Comparison of ENCODE assay signal across 9 cellular contexts in the genomic region with DNA sequence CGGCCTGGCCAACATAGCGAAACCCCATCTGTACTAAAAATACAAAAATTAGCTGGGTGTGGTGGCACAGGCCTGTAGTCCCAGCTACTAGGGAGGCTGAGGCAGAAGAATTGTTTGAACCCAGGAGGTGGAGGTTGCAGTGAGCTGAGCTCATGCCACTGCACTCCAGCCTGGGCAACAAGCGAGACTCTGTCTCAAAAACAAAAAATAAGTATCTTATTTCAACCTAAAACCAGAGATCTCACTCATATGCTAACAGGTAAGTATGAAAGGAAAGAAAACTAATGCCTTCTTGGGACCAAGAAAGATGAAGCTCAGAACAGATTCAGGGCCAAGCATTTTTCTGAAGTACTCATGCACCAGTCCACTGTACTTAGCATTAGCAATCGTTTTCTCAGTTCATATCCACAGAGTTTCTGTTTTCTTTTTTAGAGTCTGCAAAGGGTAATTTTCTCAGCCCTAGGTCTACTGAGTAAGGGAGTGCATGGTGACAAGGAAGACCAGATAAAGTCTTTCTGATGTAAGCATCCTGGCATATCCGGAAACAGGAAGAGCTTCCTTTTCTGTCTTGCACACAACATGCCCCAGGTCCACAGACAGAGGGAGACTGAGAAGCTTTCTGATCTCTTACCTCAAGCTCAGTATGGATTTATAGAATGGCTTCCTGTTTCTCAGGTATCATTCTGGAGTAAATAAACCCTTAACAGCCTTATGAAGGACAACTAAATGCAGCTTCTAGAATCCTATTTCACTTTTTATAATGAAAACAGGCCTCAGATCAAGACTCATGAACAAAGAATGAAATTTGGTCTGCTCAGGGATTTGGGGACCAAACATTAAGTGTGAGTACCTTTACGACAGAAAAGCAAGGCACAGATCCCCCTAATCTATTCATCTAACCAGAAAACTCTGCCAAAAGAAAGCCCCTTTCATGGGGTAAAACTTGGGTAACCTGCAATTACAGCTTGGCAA. TPM values are rescaled to one million over a fixed set of nuclear protein-coding genes. Genes with fewer than 3 reads are reported as not detected.
DNase-seq lines count a peak whose midpoint lies in the region; ATAC-seq and TF ChIP-seq lines count a peak whose summit lies in the region.
"Had no signal": no experiment of that assay in that cellular context is flagged by ENCODE, and none has a peak within 500 bp of the region (broad histone marks: within the 10 kb centered on the region; RNA-seq: fewer than 3 reads in every experiment).

No MANE protein-coding gene starts in this region.

- no peaks in the 10 kb centered on the region for H3K9me3 ChIP-seq in upper lobe of right lung
- H3K9me3 ChIP-seq in breast epithelium, result no peaks in the 10 kb centered on the region

- peak; percentile 64 for ATAC-seq in effector memory CD8-positive, alpha-beta T cell (replicated peaks)
- ATAC-seq in upper lobe of right lung, result no peak

- peak; percentile 48 for DNase-seq in stimulated activated CD4-positive, alpha-beta T cell treated with anti-CD3 and anti-CD28 coated beads, Interleukin-1b, Interleukin-23, amount 100 ng/mL, for 48 hours
- no peak for DNase-seq in stimulated activated CD4-positive, alpha-beta T cell treated with anti-CD3 and anti-CD28 coated beads, Interleukin-12 subunit alpha, Interleukin-12 subunit beta, amount 100 ng/mL, for 4 hours
- peak; percentile 72 for DNase-seq in SK-MEL-5 (ENCODE audit: low read depth, low spot score)
- peak in 1 of 3 experiments; percentile 25 for DNase-seq in effector memory CD8-positive, alpha-beta T cell
- DNase-seq in upper lobe of right lung, result no peak
- DNase-seq in mesenteric fat pad (ENCODE audit: low spot score), result no peak
- no peak for DNase-seq in CD14-positive monocyte (ENCODE audit: low spot score)
- DNase-seq in breast epithelium (ENCODE audit: low spot score in 2 of 2), result no peak

- H3K4me3 Mint-ChIP-seq in effector memory CD8-positive, alpha-beta T cell, result peak overlapping the region; percentile 38 to 69
- no peak overlapping the region for H3K4me3 Mint-ChIP-seq in CD14-positive monocyte
- H3K4me3 Mint-ChIP-seq: nephron had no signal

- TF ChIP-seq CTCF in upper lobe of right lung (IDR thresholded peaks at IDR 0.05), result peak; percentile 7
- no peak for TF ChIP-seq CTCF in CD14-positive monocyte (IDR thresholded peaks at IDR 0.05)
- TF ChIP-seq CTCF in breast epithelium (IDR thresholded peaks at IDR 0.05), result no peak

- H3K9me3 Mint-ChIP-seq in effector memory CD8-positive, alpha-beta T cell, result no peaks in the 10 kb centered on the region
- no peaks in the 10 kb centered on the region for H3K9me3 Mint-ChIP-seq in CD14-positive monocyte
- H3K9me3 Mint-ChIP-seq: nephron had no signal

- H3K27me3 ChIP-seq in upper lobe of right lung (no peaks in the 10 kb centered on the region), breast epithelium (no peaks in the 10 kb centered on the region)

- peak overlapping the region; percentile 90 to 98 for H3K27ac Mint-ChIP-seq in effector memory CD8-positive, alpha-beta T cell
- H3K27ac Mint-ChIP-seq in CD14-positive monocyte, result peak overlapping the region in 1 of 7 donors; percentile 50
- H3K27ac Mint-ChIP-seq: nephron had no signal

- peaks cover 21 to 25% of the 10 kb centered on the region in 2 donors for H3K4me1 Mint-ChIP-seq in effector memory CD8-positive, alpha-beta T cell (ENCODE audit: low read depth in 2 of 2)
- H3K4me1 Mint-ChIP-seq in CD14-positive monocyte, result peaks cover 10% of the 10 kb centered on the region
- H3K4me1 Mint-ChIP-seq: nephron had no signal

- H3K36me3 ChIP-seq in upper lobe of right lung (no peaks in the 10 kb centered on the region), breast epithelium (no peaks in the 10 kb centered on the region)

- H3K4me3 ChIP-seq in upper lobe of right lung, result no peak overlapping the region
- no peak overlapping the region for H3K4me3 ChIP-seq in breast epithelium

- peaks cover 6% of the 10 kb centered on the region for H3K36me3 Mint-ChIP-seq in effector memory CD8-positive, alpha-beta T cell (ENCODE audit: insufficient read depth)
- H3K36me3 Mint-ChIP-seq in CD14-positive monocyte, result no peaks in the 10 kb centered on the region

- intact Hi-C loops in upper lobe of right lung (cut with DNase I), result loop anchor here (10.0 kb wide), 1 partner anchor 55 kb away; no protein-coding TSS in a partner anchor
- intact Hi-C loops in CD14-positive monocyte (cut with micrococcal nuclease), result loop anchor here (5.0 to 10.0 kb wide), 3 partner anchors 55 to 88 kb away; partner anchors contain the start of gene UBALD2 (in 1 of the 2)
- intact Hi-C loops in breast epithelium (cut with DNase I; ENCODE audit: low total_unique reads), result no loop called here

- in situ Hi-C loops in SK-MEL-5 (cut with HindIII; ENCODE audit: low pct_unique_long_range_greater_than_20kb, low sequenced_read_pairs), result loop anchor here (25.0 kb wide), 1 partner anchor 142 kb away; the partner anchor contains the start of gene EVPL

- H3K4me1 ChIP-seq in upper lobe of right lung (no peaks in the 10 kb centered on the region), breast epithelium (no peaks in the 10 kb centered on the region)

- H3K27me3 Mint-ChIP-seq in effector memory CD8-positive, alpha-beta T cell, result no peaks in the 10 kb centered on the region
- peaks cover 0 to 6% (median 1%) of the 10 kb centered on the region in 3 donors for H3K27me3 Mint-ChIP-seq in CD14-positive monocyte (ENCODE audit: low read depth in 3 of 3)

- TF ChIP-seq POLR2A in breast epithelium (IDR thresholded peaks at IDR 0.05), result no peak

- H3K27ac ChIP-seq in upper lobe of right lung (no peak overlapping the region), breast epithelium (no peak overlapping the region)

RNA-seq across cellular contexts. Expression of gene FOXJ1, which starts 38.7 kb away (rescaled TPM):
- not detected in 2 replicates for total RNA-seq in SK-MEL-5 (2014; rRNA removed; shearing (Covaris generic))
- polyA plus RNA-seq in SK-MEL-5 (2015; cell fraction: cytosol; rRNA removed), result 0.02 and 0.04 TPM in 2 replicates
- polyA plus RNA-seq in SK-MEL-5 (2015; cell fraction: nucleus; rRNA removed), result 0.11 TPM in 1 of 2 replicates, not detected in the other
- total RNA-seq in upper lobe of right lung, result 2.9 TPM
- total RNA-seq in mesenteric fat pad, result 0.16 TPM
- polyA plus RNA-seq in CD14-positive monocyte, result not detected
- total RNA-seq in breast epithelium, result under 1 TPM in 1 of 3 donors, not detected in 2; 0.15 TPM

Comparison
In these comparisons a context has a peak if more than half of its experiments do, and no peak if none do; other contexts are left out.
1. DNase-seq: peak in stimulated activated CD4-positive, alpha-beta T cell treated with anti-CD3 and anti-CD28 coated beads, Interleukin-1b, Interleukin-23, amount 100 ng/mL, for 48 hours (single experiment) and SK-MEL-5 (single experiment); none in stimulated activated CD4-positive, alpha-beta T cell treated with anti-CD3 and anti-CD28 coated beads, Interleukin-12 subunit alpha, Interleukin-12 subunit beta, amount 100 ng/mL, for 4 hours (single experiment), upper lobe of right lung (single experiment), mesenteric fat pad (single experiment), CD14-positive monocyte (single experiment) and breast epithelium (0 of 2).
2. H3K4me3 Mint-ChIP-seq: peak in effector memory CD8-positive, alpha-beta T cell (2 of 2); none in CD14-positive monocyte (0 of 2).